Comparison of ENCODE assay signal across 16 cellular contexts in genomic region chr6:95780037-95780436, GRCh38.
DNase-seq lines count a peak whose midpoint lies in the region; ATAC-seq, FAIRE-seq and TF ChIP-seq lines count a peak whose summit lies in the region.
"Had no signal": no experiment of that assay in that cellular context is flagged by ENCODE, and none has a peak within 500 bp of the region (broad histone marks: within the 10 kb centered on the region; RNA-seq: fewer than 3 reads in every experiment).

No MANE protein-coding gene starts in this region.

- no peak for TF ChIP-seq EP300 in HepG2 (IDR thresholded peaks at IDR 0.05; ENCODE audit: low read depth in 2 of 2, low read length in 2 of 2)
- TF ChIP-seq EP300 in HepG2 (CRISPR knock-in tag; IDR thresholded peaks at IDR 0.05; ENCODE audit: borderline replicate concordance), result no peak

- H3K27ac ChIP-seq in HepG2 (ENCODE audit: extremely low read length, insufficient read depth, low read length), result no peak overlapping the region
- no peak overlapping the region for H3K27ac ChIP-seq in right lobe of liver
- peak overlapping the region; percentile 47 for H3K27ac ChIP-seq in VCaP
- H3K27ac ChIP-seq in smooth muscle cell (ENCODE audit: low read depth), result no peak overlapping the region
- H3K27ac ChIP-seq: 22Rv1; A549; BLaER1 treated with 17β-estradiol and CSF1 and Interleukin-3, amounts not matched to agents 10 nM and 100 nM; C4-2B had no signal

- H4K20me1 ChIP-seq in HepG2 (ENCODE audit: insufficient read depth, low read length) (no peaks in the 10 kb centered on the region), smooth muscle cell (ENCODE audit: low read depth) (no peaks in the 10 kb centered on the region)
- H4K20me1 ChIP-seq: BLaER1 treated with 17β-estradiol and CSF1 and Interleukin-3, amounts not matched to agents 10 nM and 100 nM had no signal

- DNase-seq in HepG2 (ENCODE audit: low spot score) (peak; percentile 27), right lobe of liver (no peak), smooth muscle cell (lab: John Stamatoyannopoulos, UW; ENCODE audit: unreplicated experiment) (no peak), occipital lobe (lab: John Stamatoyannopoulos, UW) (no peak)
- DNase-seq: AML-193; CD4-positive, alpha-beta T cell; CD8-positive, alpha-beta T cell; DMS79 treated with DMSO at 0.1 percent for 48 hours; GF-D8 had no signal

- intact Hi-C loops in HepG2 (cut with micrococcal nuclease; ENCODE audit: unreplicated experiment), result no loop called here
- intact Hi-C loops in right lobe of liver (cut with DNase I), result no loop called here

- FAIRE-seq in HepG2 (lab: Jason Lieb, UNC), result no peak
- FAIRE-seq: A549, GM12891, GM19239 had no signal

- H3K4me2 ChIP-seq in HepG2 (ENCODE audit: low read depth, low read length), result no peak overlapping the region
- H3K4me2 ChIP-seq in smooth muscle cell, result no peak overlapping the region
- H3K4me2 ChIP-seq: A549; BLaER1 treated with 17β-estradiol and CSF1 and Interleukin-3, amounts not matched to agents 10 nM and 100 nM had no signal

- no peak overlapping the region for H3K4me3 ChIP-seq in HepG2 (replicated peaks in 1 of 3; ENCODE audit: insufficient read depth in 1 of 3, low read depth in 2 of 3, low read length in 3 of 3)
- no peak overlapping the region for H3K4me3 ChIP-seq in right lobe of liver
- H3K4me3 ChIP-seq in smooth muscle cell, result no peak overlapping the region
- H3K4me3 ChIP-seq: A549; BLaER1 treated with 17β-estradiol and CSF1 and Interleukin-3, amounts not matched to agents 10 nM and 100 nM had no signal

- H3F3A ChIP-seq in smooth muscle cell (ENCODE audit: low read depth), result no peaks in the 10 kb centered on the region

- WGBS in HepG2 (ENCODE audit: low lambda C conversion rate), result 32% methylated on average over 1 of the region's 1 CpG
- 25% methylated on average over 1 of the region's 1 CpG for WGBS in right lobe of liver (ENCODE audit: insufficient coverage, low coverage, low lambda C conversion rate, missing lambda C conversion rate)
- 81% methylated on average over 1 of the region's 1 CpG for WGBS in smooth muscle cell (ENCODE audit: low lambda C conversion rate)

- CTCF ChIA-PET in HepG2 (lab: Yijun Ruan, JAX; ENCODE audit: low intra/inter-chr PET ratio, low total read pairs), result no interaction called here

- H3K27me3 ChIP-seq in HepG2 (ENCODE audit: control insufficient read depth in 1 of 2, insufficient read depth in 2 of 2, low read length in 2 of 2), result no peaks in the 10 kb centered on the region
- H3K27me3 ChIP-seq in right lobe of liver, result no peaks in the 10 kb centered on the region
- H3K27me3 ChIP-seq in smooth muscle cell (ENCODE audit: low read depth), result no peaks in the 10 kb centered on the region
- H3K27me3 ChIP-seq: BLaER1 treated with 17β-estradiol and CSF1 and Interleukin-3, amounts not matched to agents 10 nM and 100 nM had no signal

- H2AFZ ChIP-seq in HepG2 (ENCODE audit: low read length), result no peak overlapping the region
- H2AFZ ChIP-seq in smooth muscle cell (ENCODE audit: low read depth), result no peak overlapping the region

- in situ Hi-C loops in HepG2 (cut with HindIII; ENCODE audit: extremely low pct_ligation_motif_present, low pct_unique_long_range_greater_than_20kb), result no loop called here

- H3K4me1 ChIP-seq in HepG2 (ENCODE audit: insufficient read depth, low read length), result peaks cover 11% of the 10 kb centered on the region
- no peaks in the 10 kb centered on the region for H3K4me1 ChIP-seq in right lobe of liver
- no peaks in the 10 kb centered on the region for H3K4me1 ChIP-seq in smooth muscle cell (ENCODE audit: low read depth)
- H3K4me1 ChIP-seq: A549; BLaER1 treated with 17β-estradiol and CSF1 and Interleukin-3, amounts not matched to agents 10 nM and 100 nM had no signal

- BruUV-seq in HepG2 (replicated peaks; lab: Mats Ljungman, UMichigan), result no TSS peak

- H3K79me2 ChIP-seq in HepG2 (ENCODE audit: insufficient read depth, low read length), result no peaks in the 10 kb centered on the region
- H3K79me2 ChIP-seq in smooth muscle cell (ENCODE audit: low read depth), result no peaks in the 10 kb centered on the region

- no peak for TF ChIP-seq CTCF in HepG2 (CRISPR knock-in tag; IDR thresholded peaks at IDR 0.05)
- TF ChIP-seq CTCF in right lobe of liver (IDR thresholded peaks at IDR 0.05), result no peak
- no peak for TF ChIP-seq CTCF in VCaP (conservative IDR thresholded peaks at IDR 0.05)
- TF ChIP-seq CTCF in smooth muscle cell (IDR thresholded peaks at IDR 0.05; ENCODE audit: borderline replicate concordance, insufficient read depth, poor library complexity, severe bottlenecking), result no peak

- no peaks in the 10 kb centered on the region for H3K36me3 ChIP-seq in HepG2 (replicated peaks in 1 of 2; ENCODE audit: control insufficient read depth in 1 of 2, insufficient read depth in 2 of 2, low read length in 2 of 2)
- H3K36me3 ChIP-seq in right lobe of liver, result no peaks in the 10 kb centered on the region
- no peaks in the 10 kb centered on the region for H3K36me3 ChIP-seq in smooth muscle cell (ENCODE audit: low read depth)
- H3K36me3 ChIP-seq: BLaER1 treated with 17β-estradiol and CSF1 and Interleukin-3, amounts not matched to agents 10 nM and 100 nM had no signal

- no peak for TF ChIP-seq RAD21 in HepG2 (CRISPR knock-in tag; IDR thresholded peaks at IDR 0.05)

- H3K9ac ChIP-seq in HepG2 (ENCODE audit: insufficient read depth, low read depth, low read length) (no peak overlapping the region), smooth muscle cell (ENCODE audit: low read depth) (no peak overlapping the region)
- H3K9ac ChIP-seq: BLaER1 treated with 17β-estradiol and CSF1 and Interleukin-3, amounts not matched to agents 10 nM and 100 nM had no signal

- POLR2A ChIA-PET in HepG2 (lab: Yijun Ruan, JAX), result no interaction called here

- H3K9me3 ChIP-seq in HepG2 (ENCODE audit: low read length), result no peaks in the 10 kb centered on the region
- no peaks in the 10 kb centered on the region for H3K9me3 ChIP-seq in right lobe of liver
- no peaks in the 10 kb centered on the region for H3K9me3 ChIP-seq in smooth muscle cell (replicated peaks; ENCODE audit: low read depth)
- H3K9me3 ChIP-seq: A549; BLaER1 treated with 17β-estradiol and CSF1 and Interleukin-3, amounts not matched to agents 10 nM and 100 nM had no signal

- no peak for ATAC-seq in HepG2
- no peak for ATAC-seq in right lobe of liver
- ATAC-seq: A549; CD8-positive, alpha-beta T cell had no signal

- TF ChIP-seq POLR2A in HepG2 (IDR thresholded peaks at IDR 0.05; ENCODE audit: insufficient read depth in 1 of 2, low read depth in 2 of 2, low read length in 2 of 2), result no peak
- no peak for TF ChIP-seq POLR2A in right lobe of liver (IDR thresholded peaks at IDR 0.05)

TF ChIP-seq in HepG2, 621 proteins besides CTCF, POLR2A, EP300 and RAD21:
- TF ChIP-seq KLF12 (CRISPR knock-in tag; IDR thresholded peaks at IDR 0.05; ENCODE audit: borderline replicate concordance), result no peak
- TF ChIP-seq SOX13 (IDR thresholded peaks at IDR 0.05), result no peak
- peak in 1 of 2 experiments; percentile 74; a peak in 2 of 4 replicates for TF ChIP-seq SOX13 (CRISPR knock-in tag; conservative IDR thresholded peaks at IDR 0.05 in 1 of 2, IDR thresholded peaks at IDR 0.05 in 1 of 2)
- peak; percentile 36; the same call in 1 of the 2 replicates for TF ChIP-seq SOX5 (CRISPR knock-in tag; IDR thresholded peaks at IDR 0.05; ENCODE audit: borderline replicate concordance)
- TF ChIP-seq SMAD3 (CRISPR knock-in tag; IDR thresholded peaks at IDR 0.05), result no peak
